Comparison of ENCODE assay signal across 1 cellular context in genomic region chr20:62006482-62006881, GRCh38.
TF ChIP-seq lines count a peak whose summit lies in the region.

No MANE protein-coding gene starts in this region.

TF ChIP-seq in HepG2, 621 proteins besides CTCF, POLR2A, EP300 and RAD21 (continued from another document):
- TF ChIP-seq, protein P1, sequence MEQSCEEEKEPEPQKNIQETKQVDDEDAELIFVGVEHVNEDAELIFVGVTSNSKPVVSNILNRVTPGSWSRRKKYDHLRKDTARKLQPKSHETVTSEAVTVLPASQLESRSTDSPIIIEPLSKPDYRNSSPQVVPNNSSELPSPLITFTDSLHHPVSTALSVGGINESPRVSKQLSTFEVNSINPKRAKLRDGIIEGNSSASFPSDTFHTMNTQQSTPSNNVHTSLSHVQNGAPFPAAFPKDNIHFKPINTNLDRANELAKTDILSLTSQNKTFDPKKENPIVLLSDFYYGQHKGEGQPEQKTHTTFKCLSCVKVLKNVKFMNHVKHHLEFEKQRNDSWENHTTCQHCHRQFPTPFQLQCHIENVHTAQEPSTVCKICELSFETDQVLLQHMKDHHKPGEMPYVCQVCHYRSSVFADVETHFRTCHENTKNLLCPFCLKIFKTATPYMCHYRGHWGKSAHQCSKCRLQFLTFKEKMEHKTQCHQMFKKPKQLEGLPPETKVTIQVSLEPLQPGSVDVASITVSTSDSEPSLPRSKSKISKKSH (CRISPR knock-in tag; IDR thresholded peaks at IDR 0.05; ENCODE audit: borderline replicate concordance), result no peak
- no peak for TF ChIP-seq CREBL2 (CRISPR knock-in tag; IDR thresholded peaks at IDR 0.05; ENCODE audit: borderline replicate concordance)
- no peak for TF ChIP-seq ZSCAN30 (CRISPR knock-in tag; IDR thresholded peaks at IDR 0.05)
- no peak for TF ChIP-seq EEA1 (CRISPR knock-in tag; IDR thresholded peaks at IDR 0.05; ENCODE audit: borderline replicate concordance)
- no peak for TF ChIP-seq NRL (CRISPR knock-in tag; IDR thresholded peaks at IDR 0.05; ENCODE audit: borderline replicate concordance)
- peak; percentile 62 for TF ChIP-seq AGO2 (optimal IDR thresholded peaks at IDR 0.05; ENCODE audit: low read depth, low read length)
